In the genomic region with DNA sequence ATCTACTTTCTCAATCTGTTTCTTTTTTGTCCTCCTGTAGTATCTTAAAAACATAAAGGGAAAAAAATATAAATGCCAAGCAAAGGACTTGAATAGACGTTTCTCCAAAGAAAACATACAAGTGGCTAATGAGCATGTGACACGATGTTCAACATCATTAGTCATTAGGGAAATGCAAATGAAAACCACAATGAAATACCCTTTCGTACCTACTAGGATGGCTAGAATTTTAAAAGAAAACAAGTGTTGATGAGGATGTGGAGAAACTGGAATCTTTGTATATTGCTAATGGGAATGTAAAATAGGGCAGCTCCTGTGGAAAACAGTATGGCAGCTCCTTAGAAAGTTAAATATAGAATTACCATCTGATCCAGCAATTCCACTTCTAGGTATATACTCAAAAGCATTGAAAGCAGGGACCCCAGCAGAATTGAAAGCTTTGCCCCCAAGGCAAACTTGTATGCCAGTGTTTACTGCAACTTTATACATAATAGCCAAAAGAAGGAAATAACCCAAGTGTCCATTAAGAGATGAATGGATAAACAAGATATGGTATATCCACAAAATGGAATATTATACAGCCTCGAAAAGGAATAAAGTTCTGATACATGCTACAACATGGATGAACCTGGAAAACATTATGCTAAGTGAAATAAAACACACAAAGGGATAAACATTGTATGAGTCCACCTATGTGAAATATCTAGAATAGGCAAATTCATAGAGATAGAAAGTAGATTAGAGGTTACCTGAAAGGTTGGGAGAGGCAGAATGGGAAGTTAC, we compare ENCODE assay signal across 1 cellular context.
TF ChIP-seq lines count a peak whose summit lies in the region.

No MANE protein-coding gene starts in this region.

TF ChIP-seq in HEK293, 187 proteins besides CTCF, POLR2A, EP300 and RAD21 (continued from another document):
- TF ChIP-seq ZNF280D (tag by site-specific recombination; IDR thresholded peaks at IDR 0.05) = peak; percentile 59; the same call in 1 of the 2 replicates
- TF ChIP-seq ZNF416 (tag by site-specific recombination; IDR thresholded peaks at IDR 0.05) = no peak
- TF ChIP-seq ZNF324 (tag by site-specific recombination; IDR thresholded peaks at IDR 0.05) = no peak
- TF ChIP-seq, protein P1, sequence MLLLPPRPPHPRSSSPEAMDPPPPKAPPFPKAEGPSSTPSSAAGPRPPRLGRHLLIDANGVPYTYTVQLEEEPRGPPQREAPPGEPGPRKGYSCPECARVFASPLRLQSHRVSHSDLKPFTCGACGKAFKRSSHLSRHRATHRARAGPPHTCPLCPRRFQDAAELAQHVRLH (tag by site-specific recombination; IDR thresholded peaks at IDR 0.05) = 0 out of 2 replicates have a peak, but pooled peaks have one; percentile 27
- TF ChIP-seq, protein P2, sequence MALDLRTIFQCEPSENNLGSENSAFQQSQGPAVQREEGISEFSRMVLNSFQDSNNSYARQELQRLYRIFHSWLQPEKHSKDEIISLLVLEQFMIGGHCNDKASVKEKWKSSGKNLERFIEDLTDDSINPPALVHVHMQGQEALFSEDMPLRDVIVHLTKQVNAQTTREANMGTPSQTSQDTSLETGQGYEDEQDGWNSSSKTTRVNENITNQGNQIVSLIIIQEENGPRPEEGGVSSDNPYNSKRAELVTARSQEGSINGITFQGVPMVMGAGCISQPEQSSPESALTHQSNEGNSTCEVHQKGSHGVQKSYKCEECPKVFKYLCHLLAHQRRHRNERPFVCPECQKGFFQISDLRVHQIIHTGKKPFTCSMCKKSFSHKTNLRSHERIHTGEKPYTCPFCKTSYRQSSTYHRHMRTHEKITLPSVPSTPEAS (tag by site-specific recombination; IDR thresholded peaks at IDR 0.05) = no peak
- peak; percentile 90 for TF ChIP-seq ZNF146 (tag by site-specific recombination; IDR thresholded peaks at IDR 0.05)
- no peak for TF ChIP-seq ZNF777 (tag by site-specific recombination; IDR thresholded peaks at IDR 0.05; ENCODE audit: borderline replicate concordance)
- TF ChIP-seq ZNF843 (tag by site-specific recombination; IDR thresholded peaks at IDR 0.05) = no peak
- TF ChIP-seq BCL11A (tag by site-specific recombination; IDR thresholded peaks at IDR 0.05; ENCODE audit: low read depth) = no peak
- no peak for TF ChIP-seq PRDM2 (tag by site-specific recombination; IDR thresholded peaks at IDR 0.05; ENCODE audit: borderline replicate concordance)
